1 cellular context compared by ENCODE assay signal in the genomic region with DNA sequence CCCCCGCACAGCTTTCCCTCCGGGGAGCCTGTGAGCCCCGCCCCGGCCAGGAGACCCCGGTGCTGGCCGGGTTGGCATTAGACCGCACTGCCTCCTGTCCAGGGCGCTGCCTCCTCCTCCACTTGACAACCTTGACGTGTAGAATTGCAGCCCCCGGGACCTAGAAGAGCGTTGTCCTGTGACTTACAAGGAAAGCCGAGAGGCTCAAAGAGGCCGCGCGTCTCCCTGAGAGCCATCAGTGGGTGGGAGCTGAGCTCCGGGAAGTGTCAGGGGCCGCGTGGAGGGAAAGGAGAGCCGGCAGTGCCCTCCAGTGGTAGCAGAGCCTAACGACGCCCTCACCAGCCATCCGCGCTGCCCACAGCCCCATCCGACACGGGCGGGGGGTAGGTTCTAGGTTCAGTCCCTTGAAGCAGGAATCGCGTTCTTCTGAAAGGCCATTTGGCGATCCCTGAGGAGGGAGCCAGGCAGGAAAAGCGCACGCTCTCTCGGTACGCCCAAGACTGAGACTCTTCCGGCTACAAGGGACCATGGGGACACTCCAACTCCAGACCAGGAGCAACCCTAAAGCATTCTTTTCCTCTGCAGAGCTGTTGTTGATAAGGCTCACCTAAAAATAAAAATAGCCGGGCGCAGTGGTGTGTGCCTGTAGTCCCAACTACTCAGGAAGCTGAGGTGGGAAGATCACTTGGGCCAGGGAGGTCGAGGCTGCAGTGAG.
A peak's percentile ranks its signal among the peaks of the same experiment; 100 is the strongest.
TF ChIP-seq lines count a peak whose summit lies in the region.

No MANE protein-coding gene starts in this region.

TF ChIP-seq in HEK293, 187 proteins besides CTCF, POLR2A, EP300 and RAD21 (continued from another document and continues in another):
- TF ChIP-seq ZNF24 (tag by site-specific recombination; IDR thresholded peaks at IDR 0.05) (peak; percentile 50; the same call in 1 of the 2 replicates), ZNF561 (tag by site-specific recombination; IDR thresholded peaks at IDR 0.05; ENCODE audit: borderline replicate concordance) (0 out of 2 replicates have a peak, but pooled peaks have one; percentile 42), TCF7L2 (IDR thresholded peaks at IDR 0.05; ENCODE audit: borderline replicate concordance, low read depth, low read length) (peak; percentile 71; the same call in 1 of the 2 replicates), ZFHX2 (tag by site-specific recombination; conservative IDR thresholded peaks at IDR 0.05) (peak; percentile 70), GLIS1 (tag by site-specific recombination; IDR thresholded peaks at IDR 0.05) (peak; percentile 70), OSR2 (tag by site-specific recombination; IDR thresholded peaks at IDR 0.05) (no peak), ZNF585B (tag by site-specific recombination; IDR thresholded peaks at IDR 0.05) (peak; percentile 40; the same call in 1 of the 2 replicates), GLIS2 (tag by site-specific recombination; IDR thresholded peaks at IDR 0.05) (peak; percentile 88), ZBTB17 (tag by site-specific recombination; IDR thresholded peaks at IDR 0.05) (peak; percentile 92), PATZ1 (tag by site-specific recombination; IDR thresholded peaks at IDR 0.05) (peak; percentile 72), ZNF391 (tag by site-specific recombination; IDR thresholded peaks at IDR 0.05; ENCODE audit: borderline replicate concordance, low read depth) (peak; percentile 73; the same call in 1 of the 2 replicates), ZNF10 (tag by site-specific recombination; IDR thresholded peaks at IDR 0.05) (0 out of 2 replicates have a peak, but pooled peaks have one; percentile 64), ZNF776 (tag by site-specific recombination; IDR thresholded peaks at IDR 0.05; ENCODE audit: borderline replicate concordance) (no peak), ZNF155 (tag by site-specific recombination; IDR thresholded peaks at IDR 0.05) (no peak), IKZF3 (tag by site-specific recombination; IDR thresholded peaks at IDR 0.05) (peak; percentile 80), ZNF423 (tag by site-specific recombination; IDR thresholded peaks at IDR 0.05) (peak; percentile 79; the same call in 1 of the 2 replicates), ZNF629 (tag by site-specific recombination; IDR thresholded peaks at IDR 0.05) (peak; percentile 27; the same call in 1 of the 2 replicates), ZFP37 (tag by site-specific recombination; IDR thresholded peaks at IDR 0.05) (peak; percentile 58; the same call in 1 of the 2 replicates), ZNF184 (tag by site-specific recombination; IDR thresholded peaks at IDR 0.05) (no peak), RBAK (tag by site-specific recombination; IDR thresholded peaks at IDR 0.05) (no peak), ZNF341 (tag by site-specific recombination; IDR thresholded peaks at IDR 0.05; ENCODE audit: low read depth) (peak; percentile 93), ZNF501 (tag by site-specific recombination; IDR thresholded peaks at IDR 0.05) (peak; percentile 37; the same call in 1 of the 2 replicates), ZNF2 (tag by site-specific recombination; IDR thresholded peaks at IDR 0.05) (peak; percentile 77), ZEB2 (tag by site-specific recombination; IDR thresholded peaks at IDR 0.05) (0 out of 2 replicates have a peak, but pooled peaks have one; percentile 35), ZNF837 (tag by site-specific recombination; IDR thresholded peaks at IDR 0.05) (no peak), ZBTB48 (tag by site-specific recombination; IDR thresholded peaks at IDR 0.05) (peak; percentile 90), PRDM4 (tag by site-specific recombination; IDR thresholded peaks at IDR 0.05) (0 out of 2 replicates have a peak, but pooled peaks have one; percentile 8), ZBTB26 (tag by site-specific recombination; optimal IDR thresholded peaks at IDR 0.05) (peak; percentile 36), SP7 (tag by site-specific recombination; IDR thresholded peaks at IDR 0.05) (0 out of 2 replicates have a peak, but pooled peaks have one; percentile 43), ZNF701 (tag by site-specific recombination; IDR thresholded peaks at IDR 0.05) (no peak), ZNF843 (tag by site-specific recombination; IDR thresholded peaks at IDR 0.05) (0 out of 2 replicates have a peak, but pooled peaks have one; percentile 31), ZNF621 (tag by site-specific recombination; IDR thresholded peaks at IDR 0.05) (no peak), ZNF248 (tag by site-specific recombination; IDR thresholded peaks at IDR 0.05) (no peak), ZXDB (tag by site-specific recombination; IDR thresholded peaks at IDR 0.05) (peak; percentile 65; the same call in 1 of the 2 replicates), KLF7 (tag by site-specific recombination; IDR thresholded peaks at IDR 0.05; ENCODE audit: borderline replicate concordance) (0 out of 2 replicates have a peak, but pooled peaks have one; percentile 49), ZSCAN4 (tag by site-specific recombination; IDR thresholded peaks at IDR 0.05) (no peak), ZBTB7A (tag by site-specific recombination; IDR thresholded peaks at IDR 0.05; ENCODE audit: low read depth) (no peak), REPIN1 (tag by site-specific recombination; IDR thresholded peaks at IDR 0.05; ENCODE audit: low read depth) (no peak), ZBTB1 (tag by site-specific recombination; IDR thresholded peaks at IDR 0.05) (no peak), FEZF1 (tag by site-specific recombination; IDR thresholded peaks at IDR 0.05) (no peak), ZNF768 (tag by site-specific recombination; IDR thresholded peaks at IDR 0.05) (no peak), ZNF335 (tag by site-specific recombination; conservative IDR thresholded peaks at IDR 0.05) (peak; percentile 60; the same call in 1 of the 2 replicates), ZNF660 (tag by site-specific recombination; IDR thresholded peaks at IDR 0.05) (0 out of 2 replicates have a peak, but pooled peaks have one; percentile 27), ZIC2 (tag by site-specific recombination; IDR thresholded peaks at IDR 0.05) (peak; percentile 79), ZSCAN16 (tag by site-specific recombination; IDR thresholded peaks at IDR 0.05) (no peak), SP2 (tag by site-specific recombination; IDR thresholded peaks at IDR 0.05) (0 out of 2 replicates have a peak, but pooled peaks have one; percentile 21)
- TF ChIP-seq, protein P1, sequence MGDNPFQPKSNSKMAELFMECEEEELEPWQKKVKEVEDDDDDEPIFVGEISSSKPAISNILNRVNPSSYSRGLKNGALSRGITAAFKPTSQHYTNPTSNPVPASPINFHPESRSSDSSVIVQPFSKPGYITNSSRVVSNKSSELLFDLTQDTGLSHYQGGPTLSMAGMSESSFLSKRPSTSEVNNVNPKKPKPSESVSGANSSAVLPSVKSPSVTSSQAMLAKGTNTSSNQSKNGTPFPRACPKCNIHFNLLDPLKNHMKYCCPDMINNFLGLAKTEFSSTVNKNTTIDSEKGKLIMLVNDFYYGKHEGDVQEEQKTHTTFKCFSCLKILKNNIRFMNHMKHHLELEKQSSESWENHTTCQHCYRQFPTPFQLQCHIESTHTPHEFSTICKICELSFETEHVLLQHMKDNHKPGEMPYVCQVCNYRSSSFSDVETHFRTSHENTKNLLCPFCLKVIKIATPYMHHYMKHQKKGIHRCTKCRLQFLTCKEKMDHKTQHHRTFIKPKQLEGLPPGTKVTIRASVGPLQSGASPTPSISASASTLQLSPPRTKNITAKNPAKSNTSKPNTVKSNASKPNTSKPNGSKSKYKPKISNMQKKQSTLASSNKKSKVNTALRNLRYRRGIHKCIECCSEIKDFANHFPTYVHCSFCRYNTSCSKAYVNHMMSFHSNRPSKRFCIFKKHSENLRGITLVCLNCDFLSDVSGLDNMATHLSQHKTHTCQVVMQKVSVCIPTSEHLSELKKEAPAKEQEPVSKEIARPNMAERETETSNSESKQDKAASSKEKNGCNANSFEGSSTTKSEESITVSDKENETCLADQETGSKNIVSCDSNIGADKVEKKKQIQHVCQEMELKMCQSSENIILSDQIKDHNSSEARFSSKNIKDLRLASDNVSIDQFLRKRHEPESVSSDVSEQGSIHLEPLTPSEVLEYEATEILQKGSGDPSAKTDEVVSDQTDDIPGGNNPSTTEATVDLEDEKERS (tag by site-specific recombination; IDR thresholded peaks at IDR 0.05) = no peak
- TF ChIP-seq, protein P2, sequence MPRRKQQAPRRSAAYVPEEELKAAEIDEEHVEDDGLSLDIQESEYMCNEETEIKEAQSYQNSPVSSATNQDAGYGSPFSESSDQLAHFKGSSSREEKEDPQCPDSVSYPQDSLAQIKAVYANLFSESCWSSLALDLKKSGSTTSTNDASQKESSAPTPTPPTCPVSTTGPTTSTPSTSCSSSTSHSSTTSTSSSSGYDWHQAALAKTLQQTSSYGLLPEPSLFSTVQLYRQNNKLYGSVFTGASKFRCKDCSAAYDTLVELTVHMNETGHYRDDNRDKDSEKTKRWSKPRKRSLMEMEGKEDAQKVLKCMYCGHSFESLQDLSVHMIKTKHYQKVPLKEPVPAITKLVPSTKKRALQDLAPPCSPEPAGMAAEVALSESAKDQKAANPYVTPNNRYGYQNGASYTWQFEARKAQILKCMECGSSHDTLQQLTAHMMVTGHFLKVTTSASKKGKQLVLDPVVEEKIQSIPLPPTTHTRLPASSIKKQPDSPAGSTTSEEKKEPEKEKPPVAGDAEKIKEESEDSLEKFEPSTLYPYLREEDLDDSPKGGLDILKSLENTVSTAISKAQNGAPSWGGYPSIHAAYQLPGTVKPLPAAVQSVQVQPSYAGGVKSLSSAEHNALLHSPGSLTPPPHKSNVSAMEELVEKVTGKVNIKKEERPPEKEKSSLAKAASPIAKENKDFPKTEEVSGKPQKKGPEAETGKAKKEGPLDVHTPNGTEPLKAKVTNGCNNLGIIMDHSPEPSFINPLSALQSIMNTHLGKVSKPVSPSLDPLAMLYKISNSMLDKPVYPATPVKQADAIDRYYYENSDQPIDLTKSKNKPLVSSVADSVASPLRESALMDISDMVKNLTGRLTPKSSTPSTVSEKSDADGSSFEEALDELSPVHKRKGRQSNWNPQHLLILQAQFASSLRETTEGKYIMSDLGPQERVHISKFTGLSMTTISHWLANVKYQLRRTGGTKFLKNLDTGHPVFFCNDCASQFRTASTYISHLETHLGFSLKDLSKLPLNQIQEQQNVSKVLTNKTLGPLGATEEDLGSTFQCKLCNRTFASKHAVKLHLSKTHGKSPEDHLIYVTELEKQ (tag by site-specific recombination; IDR thresholded peaks at IDR 0.05; ENCODE audit: borderline replicate concordance) = no peak
- TF ChIP-seq, protein P3, sequence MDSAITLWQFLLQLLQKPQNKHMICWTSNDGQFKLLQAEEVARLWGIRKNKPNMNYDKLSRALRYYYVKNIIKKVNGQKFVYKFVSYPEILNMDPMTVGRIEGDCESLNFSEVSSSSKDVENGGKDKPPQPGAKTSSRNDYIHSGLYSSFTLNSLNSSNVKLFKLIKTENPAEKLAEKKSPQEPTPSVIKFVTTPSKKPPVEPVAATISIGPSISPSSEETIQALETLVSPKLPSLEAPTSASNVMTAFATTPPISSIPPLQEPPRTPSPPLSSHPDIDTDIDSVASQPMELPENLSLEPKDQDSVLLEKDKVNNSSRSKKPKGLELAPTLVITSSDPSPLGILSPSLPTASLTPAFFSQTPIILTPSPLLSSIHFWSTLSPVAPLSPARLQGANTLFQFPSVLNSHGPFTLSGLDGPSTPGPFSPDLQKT (IDR thresholded peaks at IDR 0.05; ENCODE audit: borderline replicate concordance, low read depth, low read length) = no peak
